22 cellular contexts compared by ENCODE assay signal in the genomic region with DNA sequence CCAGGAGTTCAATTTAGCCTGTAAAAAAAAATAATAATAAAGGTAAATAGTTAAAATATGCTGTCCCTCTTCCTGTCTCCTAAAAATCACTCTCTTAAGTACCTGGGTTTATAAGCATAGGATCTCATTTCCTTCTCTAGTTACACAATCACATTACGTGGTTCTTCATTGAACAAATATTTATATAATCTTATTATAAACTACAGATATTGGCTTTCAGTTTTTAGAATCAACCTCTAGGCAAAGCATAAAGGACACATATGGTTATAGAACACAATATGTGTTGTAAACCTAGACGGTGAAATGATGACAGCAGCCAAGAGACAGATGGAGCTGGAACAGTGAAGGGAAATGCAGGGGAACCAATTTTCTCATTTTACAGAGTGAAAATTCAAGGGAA.
DNase-seq lines count a peak whose midpoint lies in the region; ATAC-seq and TF ChIP-seq lines count a peak whose summit lies in the region.
"Had no signal": no experiment of that assay in that cellular context is flagged by ENCODE, and none has a peak within 500 bp of the region (broad histone marks: within the 10 kb centered on the region; RNA-seq: fewer than 3 reads in every experiment).

No MANE protein-coding gene starts in this region.

- BruUV-seq in IMR-90 (replicated peaks; lab: Mats Ljungman, UMichigan) = no TSS peak

- no peak overlapping the region; the same call in 1 of the 2 replicates for H3K18ac ChIP-seq in IMR-90 (ENCODE audit: low read depth, low read length)

- H2BK20ac ChIP-seq in IMR-90 (ENCODE audit: low read depth, low read length) = no peak overlapping the region

- no peak overlapping the region for H4K91ac ChIP-seq in IMR-90 (ENCODE audit: insufficient read depth, low read depth, low read length)

- dilution Hi-C loops in IMR-90 (cut with HindIII; ENCODE audit: low sequenced_read_pairs, unreplicated experiment) = no loop called here

- no peak overlapping the region for H3K27ac ChIP-seq in IMR-90 (ENCODE audit: insufficient read depth, low read length)
- H3K27ac ChIP-seq: coronary artery, heart right ventricle, ovary, PC-9 had no signal

- TF ChIP-seq POLR2A in IMR-90 (IDR thresholded peaks at IDR 0.05; ENCODE audit: low read depth, low read length) = no peak

- no peak overlapping the region for H3K23ac ChIP-seq in IMR-90 (ENCODE audit: low read depth, low read length)

- POLR2A ChIA-PET in IMR-90 (lab: Charles Lee; ENCODE audit: unreplicated experiment) = no interaction called here

- no peak overlapping the region for H2BK120ac ChIP-seq in IMR-90 (ENCODE audit: low read depth, low read length)

- no peaks in the 10 kb centered on the region for H3K9me1 ChIP-seq in IMR-90 (ENCODE audit: insufficient read depth, low read length)

- no peak overlapping the region for H4K8ac ChIP-seq in IMR-90 (ENCODE audit: low read depth in 2 of 2, low read length in 2 of 2)

- no peaks in the 10 kb centered on the region for H4K20me1 ChIP-seq in IMR-90 (ENCODE audit: insufficient read depth, low read length)

- TF ChIP-seq CTCF in IMR-90 (conservative IDR thresholded peaks at IDR 0.05; ENCODE audit: low read depth, low read length) (no peak), fibroblast of villous mesenchyme (IDR thresholded peaks at IDR 0.05; ENCODE audit: insufficient read depth, low read depth, low read length) (no peak)

- no peaks in the 10 kb centered on the region for H3K9me3 ChIP-seq in IMR-90 (ENCODE audit: control insufficient read depth, insufficient read depth, low read length)
- H3K9me3 ChIP-seq: ovary had no signal

- no peaks in the 10 kb centered on the region for H3K36me3 ChIP-seq in IMR-90 (ENCODE audit: control insufficient read depth, insufficient read depth, low read length)
- H3K36me3 ChIP-seq: heart right ventricle, ovary had no signal

- no peak overlapping the region for H3K56ac ChIP-seq in IMR-90 (ENCODE audit: extremely low read depth, insufficient read depth, low read length)

- H3K4me2 ChIP-seq in IMR-90 (ENCODE audit: low read depth, low read length) = peak overlapping the region; percentile 63
- H3K4me2 ChIP-seq: PC-9 had no signal

- H3K14ac ChIP-seq in IMR-90 (replicated peaks; ENCODE audit: low read depth, low read length) = no peak overlapping the region

- no peak overlapping the region for H3K4ac ChIP-seq in IMR-90 (ENCODE audit: low read depth, low read length)

- H3K4me1 ChIP-seq in IMR-90 (ENCODE audit: control insufficient read depth, insufficient read depth, low read length) = peaks cover 1% of the 10 kb centered on the region; the same call in 1 of the 2 replicates

- H2AK9ac ChIP-seq in IMR-90 (replicated peaks; ENCODE audit: low read depth, low read length, poor library complexity) = no peak overlapping the region

- intact Hi-C loops in IMR-90 (cut with micrococcal nuclease) = no loop called here

- no CpG with 5 or more reads among the region's 2 CpGs for WGBS in IMR-90 (ENCODE audit: extremely low coverage in 2 of 2, insufficient read length in 1 of 2), 2 experiments

- peak; percentile 62 for ATAC-seq in IMR-90 (ENCODE audit: low read depth)
- no peak for ATAC-seq in GM21528 (IDR thresholded peaks at IDR 0.05; ENCODE audit: low FRiP score, unreplicated experiment)
- ATAC-seq: activated CD4-positive, alpha-beta T cell treated with anti-CD3 and anti-CD28 coated beads for 36 hours; activated CD8-positive, alpha-beta T cell treated with anti-CD3 and anti-CD28 coated beads, Interleukin-2, amount 10 ng/mL, durations not matched to agents 7 days and 5 days; heart right ventricle; left cardiac atrium; Right ventricle myocardium inferior had no signal

- H2BK5ac ChIP-seq in IMR-90 (ENCODE audit: low read depth, low read length, poor library complexity, severe bottlenecking) = peak overlapping the region; percentile 20

- no peak overlapping the region for H3K4me3 ChIP-seq in IMR-90 (ENCODE audit: insufficient read depth, low read depth, low read length)
- H3K4me3 ChIP-seq in fibroblast of villous mesenchyme (ENCODE audit: low read depth, low read length) = no peak overlapping the region
- H3K4me3 ChIP-seq: coronary artery, heart right ventricle, ovary, PC-9 had no signal

- no peaks in the 10 kb centered on the region for H3K79me1 ChIP-seq in IMR-90 (ENCODE audit: low read depth in 1 of 2, low read length in 2 of 2)

- no peak for TF ChIP-seq RAD21 in IMR-90 (IDR thresholded peaks at IDR 0.05; ENCODE audit: low read length)

- CTCF ChIA-PET in IMR-90 (lab: Yijun Ruan, JAX) = interaction anchor here (0.6 kb wide), 2 partner anchors 16 to 503 kb away, joined by 3 read pairs; no protein-coding TSS in a partner anchor

- no peak overlapping the region for H2AK5ac ChIP-seq in IMR-90 (ENCODE audit: low read depth, low read length)

- H2AFZ ChIP-seq in IMR-90 (replicated peaks; ENCODE audit: low read length, poor library complexity) = no peak overlapping the region
- H2AFZ ChIP-seq: PC-9 had no signal

- H4K5ac ChIP-seq in IMR-90 (ENCODE audit: low read depth, low read length) = no peak overlapping the region; the same call in 1 of the 2 replicates

- H3K27me3 ChIP-seq in IMR-90 (ENCODE audit: control insufficient read depth, insufficient read depth, low read length) = no peaks in the 10 kb centered on the region
- H3K27me3 ChIP-seq: heart right ventricle, ovary had no signal

- in situ Hi-C loops in IMR-90 (cut with MboI; ENCODE audit: low sequenced_read_pairs) = no loop called here

- H2BK15ac ChIP-seq in IMR-90 (ENCODE audit: low read depth, low read length) = no peak overlapping the region

- peak; percentile 65 for DNase-seq in DMS 273 (lab: John Stamatoyannopoulos, UW; ENCODE audit: unreplicated experiment)
- peak; percentile 72 for DNase-seq in IMR-90
- peak; percentile 70 for DNase-seq in NCI-H524 treated with DMSO at 0.1 percent for 48 hours (lab: John Stamatoyannopoulos, UW)
- DNase-seq in fibroblast of villous mesenchyme (ENCODE audit: low read depth) = peak; percentile 14
- DNase-seq in COR-L47 (lab: John Stamatoyannopoulos, UW) = no peak
- DNase-seq in NOMO-1 (lab: John Stamatoyannopoulos, UW; ENCODE audit: unreplicated experiment in 2 of 2) = no peak
- DNase-seq: activated CD4-positive, alpha-beta T cell treated with anti-CD3 and anti-CD28 coated beads for 36 hours; activated CD8-positive, alpha-beta T cell treated with anti-CD3 and anti-CD28 coated beads, Interleukin-2, amount 10 ng/mL, durations not matched to agents 7 days and 5 days; anterior cingulate cortex; effector memory CD4-positive, alpha-beta T cell; erythroblast; heart right ventricle; left cardiac atrium; ovary; PC-9; small intestine; stimulated activated CD4-positive, alpha-beta T cell treated with anti-CD3 and anti-CD28 coated beads, Interleukin-1b, Interleukin-23, amount 100 ng/mL, for 48 hours; stimulated activated CD8-positive, alpha-beta memory T cell treated with anti-CD3 and anti-CD28 coated beads, Interleukin-4, amount 100 ng/mL, for 48 hours; trophoblast cell had no signal

- H3K9ac ChIP-seq in IMR-90 (ENCODE audit: low read depth, low read length) = no peak overlapping the region

TF ChIP-seq in IMR-90, 13 proteins besides CTCF, POLR2A, EP300 and RAD21:
- no peak for TF ChIP-seq SMC3 (IDR thresholded peaks at IDR 0.05; ENCODE audit: low read depth, low read length)
- TF ChIP-seq, protein P1, sequence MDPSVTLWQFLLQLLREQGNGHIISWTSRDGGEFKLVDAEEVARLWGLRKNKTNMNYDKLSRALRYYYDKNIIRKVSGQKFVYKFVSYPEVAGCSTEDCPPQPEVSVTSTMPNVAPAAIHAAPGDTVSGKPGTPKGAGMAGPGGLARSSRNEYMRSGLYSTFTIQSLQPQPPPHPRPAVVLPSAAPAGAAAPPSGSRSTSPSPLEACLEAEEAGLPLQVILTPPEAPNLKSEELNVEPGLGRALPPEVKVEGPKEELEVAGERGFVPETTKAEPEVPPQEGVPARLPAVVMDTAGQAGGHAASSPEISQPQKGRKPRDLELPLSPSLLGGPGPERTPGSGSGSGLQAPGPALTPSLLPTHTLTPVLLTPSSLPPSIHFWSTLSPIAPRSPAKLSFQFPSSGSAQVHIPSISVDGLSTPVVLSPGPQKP (IDR thresholded peaks at IDR 0.05; ENCODE audit: borderline replicate concordance, low read depth, low read length) = no peak
- TF ChIP-seq MAFK (IDR thresholded peaks at IDR 0.05; ENCODE audit: low read depth, low read length) = no peak
- peak; percentile 50 for TF ChIP-seq CEBPB (IDR thresholded peaks at IDR 0.05; ENCODE audit: low read depth, low read length)

Comparison
In these comparisons a context has a peak if more than half of its experiments do, and no peak if none do; other contexts are left out.
1. DNase-seq: peak in DMS 273 (single experiment), IMR-90 (single experiment), NCI-H524 treated with DMSO at 0.1 percent for 48 hours (single experiment) and fibroblast of villous mesenchyme (single experiment); none in COR-L47 (single experiment) and NOMO-1 (0 of 2).